8 cellular contexts compared by ENCODE assay signal in genomic region chr18:69898241-69898861, GRCh38. TPM values are rescaled to one million over a fixed set of nuclear protein-coding genes. Genes with fewer than 3 reads are reported as not detected.
A peak's percentile ranks its signal among the peaks of the same experiment; 100 is the strongest.
DNase-seq lines count a peak whose midpoint lies in the region; ATAC-seq and TF ChIP-seq lines count a peak whose summit lies in the region.

No MANE protein-coding gene starts in this region.

- H3K4me2 ChIP-seq in parathyroid adenoma (ENCODE audit: low read length) (no peak overlapping the region), SK-N-SH (no peak overlapping the region)

- H3K79me2 ChIP-seq in parathyroid adenoma, result no peaks in the 10 kb centered on the region
- no peaks in the 10 kb centered on the region for H3K79me2 ChIP-seq in SK-N-SH (ENCODE audit: insufficient read depth)

- DNase-seq in NOMO-1 treated with DMSO at 0.1 percent for 48 hours (lab: John Stamatoyannopoulos, UW; ENCODE audit: unreplicated experiment) (peak; percentile 25), NOMO-1 treated with dmso at 0.1 percent for 144 hours (lab: John Stamatoyannopoulos, UW; ENCODE audit: unreplicated experiment) (no peak), left ventricle myocardium inferior (no peak), SK-N-SH (no peak), occipital lobe (lab: John Stamatoyannopoulos, UW) (no peak)
- DNase-seq in activated CD4-positive, alpha-beta T cell treated with anti-CD3 and anti-CD28 coated beads, Interleukin-2, amount 50 U/mL, for 1 hour, result peak; percentile 11

- intact Hi-C loops in left ventricle myocardium inferior (cut with micrococcal nuclease), result no loop called here

- H3K36me3 ChIP-seq in parathyroid adenoma (ENCODE audit: control insufficient read depth, insufficient read depth, low read length), result no peaks in the 10 kb centered on the region
- no peaks in the 10 kb centered on the region for H3K36me3 ChIP-seq in left ventricle myocardium inferior
- no peaks in the 10 kb centered on the region for H3K36me3 ChIP-seq in SK-N-SH (replicated peaks in 1 of 2; ENCODE audit: control insufficient read depth in 1 of 2, insufficient read depth in 2 of 2, low read length in 1 of 2)

- H3K4me1 ChIP-seq in parathyroid adenoma, result peaks cover 6% of the 10 kb centered on the region
- H3K4me1 ChIP-seq in left ventricle myocardium inferior, result no peaks in the 10 kb centered on the region
- H3K4me1 ChIP-seq in SK-N-SH (ENCODE audit: control insufficient read depth in 1 of 2, insufficient read depth in 2 of 2, low read depth in 1 of 2, low read length in 1 of 2), result no peaks in the 10 kb centered on the region

- peak; percentile 38 for ATAC-seq in HG02970 (IDR thresholded peaks at IDR 0.05; ENCODE audit: low FRiP score, unreplicated experiment)

- TF ChIP-seq CTCF in parathyroid adenoma (IDR thresholded peaks at IDR 0.05) (no peak), left ventricle myocardium inferior (IDR thresholded peaks at IDR 0.05; ENCODE audit: borderline replicate concordance) (no peak), SK-N-SH (IDR thresholded peaks at IDR 0.05) (no peak)

- WGBS in SK-N-SH (ENCODE audit: low lambda C conversion rate), result 76% methylated on average over 11 of the region's 11 CpGs

- no peaks in the 10 kb centered on the region for H3F3A ChIP-seq in SK-N-SH (replicated peaks; ENCODE audit: insufficient read depth)

- POLR2A ChIA-PET in SK-N-SH (lab: Yijun Ruan, JAX), result interaction anchor here (0.7 kb wide), 1 partner anchor 10 kb away, joined by 3 read pairs; no protein-coding TSS in a partner anchor

- TF ChIP-seq EP300 in SK-N-SH (IDR thresholded peaks at IDR 0.05; ENCODE audit: borderline replicate concordance in 1 of 2, low read depth in 1 of 2, low read length in 1 of 2), result no peak

- H3K27ac ChIP-seq in parathyroid adenoma, result no peak overlapping the region
- H3K27ac ChIP-seq in left ventricle myocardium inferior (replicated peaks), result no peak overlapping the region
- no peak overlapping the region for H3K27ac ChIP-seq in SK-N-SH (ENCODE audit: low read depth in 2 of 2, low read length in 1 of 2)

- H2AFZ ChIP-seq in parathyroid adenoma, result peak overlapping the region; percentile 21
- H2AFZ ChIP-seq in SK-N-SH (ENCODE audit: low read depth), result no peak overlapping the region

- no peak overlapping the region for H3K9ac ChIP-seq in parathyroid adenoma
- H3K9ac ChIP-seq in SK-N-SH, result no peak overlapping the region

- H3K9me2 ChIP-seq in SK-N-SH, result no peaks in the 10 kb centered on the region

- H3K27me3 ChIP-seq in parathyroid adenoma (ENCODE audit: control insufficient read depth, insufficient read depth, low read length), result no peaks in the 10 kb centered on the region
- H3K27me3 ChIP-seq in left ventricle myocardium inferior (ENCODE audit: low read depth), result no peaks in the 10 kb centered on the region
- H3K27me3 ChIP-seq in SK-N-SH (ENCODE audit: insufficient read depth), result no peaks in the 10 kb centered on the region

- H4K20me1 ChIP-seq in SK-N-SH (ENCODE audit: insufficient read depth), result no peaks in the 10 kb centered on the region

- H3K4me3 ChIP-seq in parathyroid adenoma (ENCODE audit: low read depth, low read length), result no peak overlapping the region
- H3K4me3 ChIP-seq in left ventricle myocardium inferior, result no peak overlapping the region
- no peak overlapping the region for H3K4me3 ChIP-seq in SK-N-SH (ENCODE audit: low read depth in 2 of 2, low read length in 1 of 2)

- CTCF ChIA-PET in SK-N-SH (lab: Yijun Ruan, JAX), result no interaction called here

- no peak for TF ChIP-seq RAD21 in SK-N-SH (IDR thresholded peaks at IDR 0.05; ENCODE audit: low read length)

- H3K9me3 ChIP-seq in parathyroid adenoma (ENCODE audit: control insufficient read depth, low read length) (no peaks in the 10 kb centered on the region), left ventricle myocardium inferior (replicated peaks) (peaks cover 5% of the 10 kb centered on the region), SK-N-SH (no peaks in the 10 kb centered on the region)

TF ChIP-seq in SK-N-SH, 30 proteins besides CTCF, POLR2A, EP300 and RAD21:
- TF ChIP-seq POLR2AphosphoS5 (IDR thresholded peaks at IDR 0.05; ENCODE audit: low read depth, low read length), result no peak
- TF ChIP-seq, protein P1, sequence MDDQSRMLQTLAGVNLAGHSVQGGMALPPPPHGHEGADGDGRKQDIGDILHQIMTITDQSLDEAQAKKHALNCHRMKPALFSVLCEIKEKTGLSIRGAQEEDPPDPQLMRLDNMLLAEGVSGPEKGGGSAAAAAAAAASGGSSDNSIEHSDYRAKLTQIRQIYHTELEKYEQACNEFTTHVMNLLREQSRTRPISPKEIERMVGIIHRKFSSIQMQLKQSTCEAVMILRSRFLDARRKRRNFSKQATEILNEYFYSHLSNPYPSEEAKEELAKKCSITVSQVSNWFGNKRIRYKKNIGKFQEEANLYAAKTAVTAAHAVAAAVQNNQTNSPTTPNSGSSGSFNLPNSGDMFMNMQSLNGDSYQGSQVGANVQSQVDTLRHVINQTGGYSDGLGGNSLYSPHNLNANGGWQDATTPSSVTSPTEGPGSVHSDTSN (IDR thresholded peaks at IDR 0.05), result no peak
- no peak for TF ChIP-seq USF2 (IDR thresholded peaks at IDR 0.05; ENCODE audit: borderline replicate concordance, low read depth, low read length)
- TF ChIP-seq GATA2 (CRISPR knock-in tag; IDR thresholded peaks at IDR 0.05), result no peak
TF ChIP-seq in SK-N-SH: peak in this region for 0.

RNA-seq across cellular contexts. Expression of gene CD226, which starts 49.3 kb away (rescaled TPM):
- total RNA-seq in left ventricle myocardium inferior, result 0.91 TPM
- 0.31 and 0.56 TPM in 2 replicates for polyA plus RNA-seq in SK-N-SH (2012; rRNA removed)
- 0.37 and 0.44 TPM in 2 replicates for polyA plus RNA-seq in SK-N-SH (2012; cell fraction: cytosol; rRNA removed)
- 0.65 and 1.1 TPM in 2 replicates for polyA plus RNA-seq in SK-N-SH (2012; cell fraction: nucleus; rRNA removed)
- 0.16 TPM for total RNA-seq in occipital lobe

Comparison
In these comparisons a context has a peak if more than half of its experiments do, and no peak if none do; other contexts are left out.
1. DNase-seq: peak in NOMO-1 treated with DMSO at 0.1 percent for 48 hours (single experiment) and activated CD4-positive, alpha-beta T cell treated with anti-CD3 and anti-CD28 coated beads, Interleukin-2, amount 50 U/mL, for 1 hour (single experiment); none in NOMO-1 treated with dmso at 0.1 percent for 144 hours (single experiment), left ventricle myocardium inferior (single experiment), SK-N-SH (single experiment) and occipital lobe (single experiment).